35 cellular contexts compared by ENCODE assay signal in genomic region chr4:167717495-167717894, GRCh38.
"Had no signal": no experiment of that assay in that cellular context is flagged by ENCODE, and none has a peak within 500 bp of the region (broad histone marks: within the 10 kb centered on the region; RNA-seq: fewer than 3 reads in every experiment).

No MANE protein-coding gene starts in this region.

- H3K27ac Mint-ChIP-seq: activated B cell treated with CpG ODN at 0.5 μM for 24 hours; activated CD4-positive, alpha-beta memory T cell treated with anti-CD3 and anti-CD28 coated beads for 36 hours; activated CD4-positive, alpha-beta T cell treated with anti-CD3 and anti-CD28 coated beads, Interleukin-2, amount 10 ng/mL, durations not matched to agents 24 days and 14 days; activated CD8-positive, alpha-beta T cell treated with anti-CD3 and anti-CD28 coated beads for 36 hours; activated naive CD4-positive, alpha-beta T cell treated with anti-CD3 and anti-CD28 coated beads for 36 hours; activated naive CD4-positive, alpha-beta T cell treated with anti-CD3 and anti-CD28 coated beads, Interleukin-2, amount 50 U/mL, for 72 hours; activated naive CD8-positive, alpha-beta T cell treated with anti-CD3 and anti-CD28 coated beads for 36 hours; activated T-cell treated with anti-CD3 and anti-CD28 coated beads, Interleukin-2, amount 50 U/mL, for 72 hours; activated T-helper 1 cell treated with anti-CD3 and anti-CD28 coated beads, Interleukin-12 subunit alpha, Interleukin-12 subunit beta, Interleukin-2, Interleukin-4 antibody, amounts not matched to agents 30 ng/mL and 10 ng/mL and 1 ng/mL, durations not matched to agents 14 hours and 24 hours and 36 hours; activated T-helper 17 cell treated with anti-CD3 and anti-CD28 coated beads, Interleukin-2, amount 50 U/mL, for 72 hours; T-cell; T-helper 2 cell treated with Interferon-gamma antibody and Interleukin-4, amounts not matched to agents 5 μg/mL and 100 μg/mL, for 36 hours had no signal

- H3K4me1 ChIP-seq: adrenal gland, ascending aorta had no signal

- H3K4me3 Mint-ChIP-seq: activated B cell treated with CpG ODN at 0.5 μM for 24 hours; activated CD4-positive, alpha-beta memory T cell treated with anti-CD3 and anti-CD28 coated beads for 36 hours; activated CD4-positive, alpha-beta T cell treated with anti-CD3 and anti-CD28 coated beads, Interleukin-2, amount 10 ng/mL, durations not matched to agents 24 days and 14 days; activated CD8-positive, alpha-beta T cell treated with anti-CD3 and anti-CD28 coated beads for 36 hours; activated naive CD4-positive, alpha-beta T cell treated with anti-CD3 and anti-CD28 coated beads for 36 hours; activated naive CD8-positive, alpha-beta T cell treated with anti-CD3 and anti-CD28 coated beads for 36 hours; activated T-cell treated with anti-CD3 and anti-CD28 coated beads, Interleukin-2, amount 50 U/mL, for 4 hours; activated T-cell treated with anti-CD3 and anti-CD28 coated beads, Interleukin-2, amount 50 U/mL, for 72 hours; activated T-helper 1 cell treated with anti-CD3 and anti-CD28 coated beads, Interleukin-12 subunit alpha, Interleukin-12 subunit beta, Interleukin-2, Interleukin-4 antibody, amounts not matched to agents 30 ng/mL and 10 ng/mL and 1 ng/mL, durations not matched to agents 14 hours and 24 hours and 36 hours; activated T-helper 17 cell treated with anti-CD3 and anti-CD28 coated beads, Interleukin-2, amount 50 U/mL, for 72 hours; brain; central memory CD8-positive, alpha-beta T cell; T-cell; T-helper 2 cell treated with Interferon-gamma antibody and Interleukin-4, amounts not matched to agents 5 μg/mL and 100 μg/mL, for 36 hours had no signal

- H3K9me3 ChIP-seq: adrenal gland, ascending aorta had no signal

- ATAC-seq: activated CD8-positive, alpha-beta T cell treated with anti-CD3 and anti-CD28 coated beads for 36 hours; activated naive CD4-positive, alpha-beta T cell treated with anti-CD3 and anti-CD28 coated beads, Interleukin-2, amount 50 U/mL, for 72 hours; activated T-cell treated with anti-CD3 and anti-CD28 coated beads, Interleukin-2, amount 50 U/mL, for 4 hours; activated T-cell treated with anti-CD3 and anti-CD28 coated beads, Interleukin-2, amount 50 U/mL, for 72 hours; activated T-helper 17 cell treated with anti-CD3 and anti-CD28 coated beads, Interleukin-2, amount 50 U/mL, for 72 hours; T-cell had no signal

- H3K27me3 Mint-ChIP-seq: activated B cell treated with CpG ODN at 0.5 μM for 24 hours; activated CD4-positive, alpha-beta memory T cell treated with anti-CD3 and anti-CD28 coated beads for 36 hours; activated CD4-positive, alpha-beta T cell treated with anti-CD3 and anti-CD28 coated beads, Interleukin-2, amount 10 ng/mL, durations not matched to agents 24 days and 14 days; activated CD8-positive, alpha-beta T cell treated with anti-CD3 and anti-CD28 coated beads for 36 hours; activated naive CD8-positive, alpha-beta T cell treated with anti-CD3 and anti-CD28 coated beads for 36 hours; activated T-helper 17 cell treated with anti-CD3 and anti-CD28 coated beads, Interleukin-2, amount 50 U/mL, for 72 hours; central memory CD8-positive, alpha-beta T cell; T-cell had no signal

- H3K4me3 ChIP-seq: adrenal gland, ascending aorta, cardiac muscle cell had no signal

- H3K4me1 Mint-ChIP-seq: activated B cell treated with CpG ODN at 0.5 μM for 24 hours; activated CD4-positive, alpha-beta T cell treated with anti-CD3 and anti-CD28 coated beads, Interleukin-2, amount 10 ng/mL, durations not matched to agents 24 days and 14 days; activated naive CD8-positive, alpha-beta T cell treated with anti-CD3 and anti-CD28 coated beads for 36 hours; activated T-helper 17 cell treated with anti-CD3 and anti-CD28 coated beads, Interleukin-2, amount 50 U/mL, for 72 hours; central memory CD8-positive, alpha-beta T cell; T-cell had no signal

- H3K27ac ChIP-seq: adrenal gland, ascending aorta, cardiac muscle cell, VCaP had no signal

- DNase-seq: activated B cell treated with CpG ODN at 0.5 μM for 24 hours; activated CD4-positive, alpha-beta memory T cell treated with anti-CD3 and anti-CD28 coated beads for 36 hours; activated CD4-positive, alpha-beta T cell treated with anti-CD3 and anti-CD28 coated beads for 4 hours; activated CD4-positive, alpha-beta T cell treated with anti-CD3 and anti-CD28 coated beads, Interleukin-2, amount 10 ng/mL, durations not matched to agents 24 days and 14 days; activated CD4-positive, alpha-beta T cell treated with anti-CD3 and anti-CD28 coated beads, Interleukin-2, amount 50 U/mL, for 1 hour; activated CD4-positive, alpha-beta T cell treated with anti-CD3 and anti-CD28 coated beads, Interleukin-2, amount 50 U/mL, for 4 hours; activated CD4-positive, CD25-positive, alpha-beta regulatory T cell treated with anti-CD3 and anti-CD28 coated beads, Interleukin-2, amount 50 U/mL, for 72 hours; activated CD8-positive, alpha-beta memory T cell treated with anti-CD3 and anti-CD28 coated beads, Interleukin-2, amount 50 U/mL, for 4 hours; activated CD8-positive, alpha-beta T cell treated with anti-CD3 and anti-CD28 coated beads for 36 hours; activated effector memory CD4-positive, alpha-beta T cell treated with anti-CD3 and anti-CD28 coated beads, Interleukin-2, amount 50 U/mL, for 16 hours; activated gamma-delta T cell treated with Interleukin-2 at 50 U/mL for 16 hours; activated naive CD4-positive, alpha-beta T cell; activated naive CD4-positive, alpha-beta T cell treated with anti-CD3 and anti-CD28 coated beads for 36 hours; activated naive CD4-positive, alpha-beta T cell treated with anti-CD3 and anti-CD28 coated beads, Interleukin-2, amount 50 U/mL, for 16 hours; activated naive CD8-positive, alpha-beta T cell treated with anti-CD3 and anti-CD28 coated beads for 36 hours; activated T-cell treated with anti-CD3 and anti-CD28 coated beads for 4 hours; activated T-cell treated with anti-CD3 and anti-CD28 coated beads, Interleukin-2, amount 50 U/mL, for 1 hour; activated T-cell treated with anti-CD3 and anti-CD28 coated beads, Interleukin-2, amount 50 U/mL, for 4 hours; activated T-cell treated with anti-CD3 and anti-CD28 coated beads, Interleukin-2, amount 50 U/mL, for 72 hours; adrenal gland; amniotic stem cell; caudate nucleus; cerebellar nuclear complex; T-cell; T-helper 2 cell; T-helper 9 cell had no signal

- H3K27me3 ChIP-seq: adrenal gland, ascending aorta, cardiac muscle cell had no signal

- H3K36me3 ChIP-seq: adrenal gland, ascending aorta, cardiac muscle cell had no signal

- H3K36me3 Mint-ChIP-seq: activated CD4-positive, alpha-beta memory T cell treated with anti-CD3 and anti-CD28 coated beads for 36 hours; activated naive CD4-positive, alpha-beta T cell treated with anti-CD3 and anti-CD28 coated beads, Interleukin-2, amount 50 U/mL, for 72 hours; activated naive CD8-positive, alpha-beta T cell treated with anti-CD3 and anti-CD28 coated beads for 36 hours; brain; T-cell had no signal
